In the genomic region with DNA sequence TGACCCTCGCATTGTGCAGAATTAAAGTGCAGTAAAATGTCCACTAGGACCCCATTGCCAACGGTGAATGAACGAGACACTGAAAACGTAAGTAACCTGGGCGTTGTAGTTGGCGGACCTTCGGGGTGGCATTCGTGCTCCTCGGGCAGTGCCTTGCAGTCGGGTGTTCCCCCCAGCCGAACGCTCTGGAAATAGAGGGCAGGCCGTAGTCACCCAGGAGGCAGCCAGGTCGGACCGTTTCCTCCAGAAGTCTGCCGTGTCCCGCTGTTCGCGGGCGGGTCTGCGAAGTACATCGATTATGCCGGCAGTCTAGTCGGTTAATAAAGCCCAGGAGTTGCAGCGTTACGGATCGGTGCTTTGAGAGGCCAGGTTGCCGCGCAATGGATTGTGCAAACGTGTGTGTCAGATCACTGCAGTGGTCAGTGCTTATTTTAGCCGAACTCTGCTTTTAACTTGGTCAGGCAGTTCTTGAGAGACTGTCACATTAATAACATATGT, we compare ENCODE assay signal across 8 cellular contexts. TPM values are rescaled to one million over a fixed set of nuclear protein-coding genes. Genes with fewer than 3 reads are reported as not detected.
A peak's percentile ranks its signal among the peaks of the same experiment; 100 is the strongest.
DNase-seq lines count a peak whose midpoint lies in the region; ATAC-seq and TF ChIP-seq lines count a peak whose summit lies in the region.

No MANE protein-coding gene starts in this region.

- POLR2A ChIA-PET in AG04450 (lab: Yijun Ruan, JAX) = interaction anchor here (1.4 kb wide), 1 partner anchor 41 kb away, joined by 4 read pairs; no protein-coding TSS in a partner anchor
- POLR2A ChIA-PET in naive thymus-derived CD4-positive, alpha-beta T cell (lab: Charles Lee) = interaction anchor here (1.8 to 4.2 kb wide), 3 partner anchors 45 to 52 kb away, joined by 5 to 51 read pairs (median 18); a partner anchor contains a TSS

- H3K4me1 Mint-ChIP-seq in naive thymus-derived CD4-positive, alpha-beta T cell = peaks cover 12 to 57% (median 41%) of the 10 kb centered on the region in 7 donors

- TF ChIP-seq CTCF in AG04450 (IDR thresholded peaks at IDR 0.05; ENCODE audit: low read depth, low read length) = no peak
- TF ChIP-seq CTCF in LNCaP clone FGC (IDR thresholded peaks at IDR 0.05; ENCODE audit: control insufficient read depth, extremely low read depth, insufficient read depth) = no peak
- TF ChIP-seq CTCF in transverse colon (IDR thresholded peaks at IDR 0.05) = no peak

- CTCF ChIA-PET in AG04450 (lab: Charles Lee) = interaction anchor here (1.0 kb wide), 1 partner anchor 10 kb away, joined by 3 read pairs; no protein-coding TSS in a partner anchor
- CTCF ChIA-PET in naive thymus-derived CD4-positive, alpha-beta T cell (lab: Charles Lee) = no interaction called here

- H3K4me3 ChIP-seq in AG04450 (ENCODE audit: low read depth, low read length) = peak overlapping the region; percentile 75
- peak overlapping the region; percentile 99 for H3K4me3 ChIP-seq in LNCaP clone FGC (ENCODE audit: low read depth, low read length)
- peak overlapping the region; percentile 87 to 90 for H3K4me3 ChIP-seq in esophagus (ENCODE audit: low read depth in 1 of 2, low read length in 2 of 2)
- peak overlapping the region; percentile 98 for H3K4me3 ChIP-seq in naive thymus-derived CD4-positive, alpha-beta T cell (ENCODE audit: low read length)
- peak overlapping the region; percentile 78 to 97 (median 94) for H3K4me3 ChIP-seq in transverse colon

- WGBS in esophagus, 2 donors = 0 to 1% methylated on average over 31 of the region's 31 CpGs
- WGBS in transverse colon (ENCODE audit: low coverage in 1 of 2), 2 donors = 1% methylated on average over 31 of the region's 31 CpGs; no CpG with 5 or more reads in 1 of the 2 donors

- H3K27me3 ChIP-seq in AG04450 (ENCODE audit: control insufficient read depth, insufficient read depth, low read length) (no peaks in the 10 kb centered on the region), esophagus (ENCODE audit: control insufficient read depth in 1 of 2, insufficient read depth in 2 of 2, low read length in 2 of 2) (no peaks in the 10 kb centered on the region), transverse colon (no peaks in the 10 kb centered on the region)
- H3K27me3 ChIP-seq in naive thymus-derived CD4-positive, alpha-beta T cell (ENCODE audit: control insufficient read depth in 2 of 2, insufficient read depth in 2 of 2, low read length in 2 of 2) = no peaks in the 10 kb centered on the region

- TF ChIP-seq POLR2A in transverse colon (IDR thresholded peaks at IDR 0.05) = no peak

- no peaks in the 10 kb centered on the region; the same call in 1 of the 2 replicates for H3K9me3 ChIP-seq in AG04450 (ENCODE audit: control insufficient read depth, insufficient read depth, low read length)
- no peaks in the 10 kb centered on the region for H3K9me3 ChIP-seq in esophagus (ENCODE audit: control insufficient read depth in 2 of 2, insufficient read depth in 1 of 2, low read depth in 1 of 2, low read length in 1 of 2)
- no peaks in the 10 kb centered on the region for H3K9me3 ChIP-seq in naive thymus-derived CD4-positive, alpha-beta T cell (ENCODE audit: control insufficient read depth in 2 of 3, low read length in 3 of 3)
- H3K9me3 ChIP-seq in transverse colon = no peaks in the 10 kb centered on the region

- peaks cover 0 to 10% (median 0%) of the 10 kb centered on the region in 5 donors for H3K36me3 Mint-ChIP-seq in naive thymus-derived CD4-positive, alpha-beta T cell

- H3K9me3 Mint-ChIP-seq in naive thymus-derived CD4-positive, alpha-beta T cell = no peaks in the 10 kb centered on the region

- in situ Hi-C loops in transverse colon (cut with MboI; ENCODE audit: low pct_ligation_motif_present in 1 of 4, low pct_unique_long_range_greater_than_20kb in 1 of 4, low sequenced_read_pairs in 3 of 4) = loop anchor here in 1 of 4 donors (10.0 kb wide), 1 partner anchor 51 kb away; a partner anchor contains a TSS

- no peak for TF ChIP-seq EP300 in transverse colon (IDR thresholded peaks at IDR 0.05; ENCODE audit: low read depth)

- peaks cover 0 to 6% of the 10 kb centered on the region in 2 donors for H3K4me1 ChIP-seq in esophagus (ENCODE audit: control insufficient read depth in 2 of 2, insufficient read depth in 2 of 2, low read length in 1 of 2)
- peaks cover 26 to 36% of the 10 kb centered on the region in 2 donors for H3K4me1 ChIP-seq in naive thymus-derived CD4-positive, alpha-beta T cell (ENCODE audit: control insufficient read depth in 2 of 2, insufficient read depth in 2 of 2, low read length in 2 of 2)
- peaks cover 26 to 40% (median 29%) of the 10 kb centered on the region in 4 donors for H3K4me1 ChIP-seq in transverse colon

- peaks cover 0 to 13% (median 9%) of the 10 kb centered on the region in 5 donors for H3K27me3 Mint-ChIP-seq in naive thymus-derived CD4-positive, alpha-beta T cell

- peak overlapping the region; percentile 34 for H3K27ac ChIP-seq in AG04450 (ENCODE audit: low read depth, low read length)
- peak overlapping the region; percentile 99 to 100 for H3K27ac ChIP-seq in esophagus (ENCODE audit: low read depth in 2 of 2, low read length in 1 of 2)
- H3K27ac ChIP-seq in naive thymus-derived CD4-positive, alpha-beta T cell (ENCODE audit: low read depth, low read length) = peak overlapping the region; percentile 90
- peak overlapping the region; percentile 98 to 100 (median 100) for H3K27ac ChIP-seq in transverse colon

- H3K27ac Mint-ChIP-seq in naive thymus-derived CD4-positive, alpha-beta T cell = peak overlapping the region; percentile 91 to 98 (median 95)

- H3K36me3 ChIP-seq in esophagus (ENCODE audit: control insufficient read depth in 2 of 2, insufficient read depth in 2 of 2, low read length in 1 of 2) = no peaks in the 10 kb centered on the region
- H3K36me3 ChIP-seq in naive thymus-derived CD4-positive, alpha-beta T cell (ENCODE audit: control insufficient read depth in 2 of 3, insufficient read depth in 3 of 3, low read length in 3 of 3) = no peaks in the 10 kb centered on the region
- H3K36me3 ChIP-seq in transverse colon = no peaks in the 10 kb centered on the region

- peak; percentile 16 for ATAC-seq in GM19438 (IDR thresholded peaks at IDR 0.05; ENCODE audit: low read depth, unreplicated experiment)
- no peak for ATAC-seq in naive thymus-derived CD4-positive, alpha-beta T cell

- no peak for DNase-seq in AG04450 (ENCODE audit: low read depth, low spot score)
- DNase-seq in LNCaP clone FGC (ENCODE audit: low read depth) = no peak
- peak; percentile 36 for DNase-seq in activated CD8-positive, alpha-beta memory T cell treated with anti-CD3 and anti-CD28 coated beads, Interleukin-2, amount 50 U/mL, for 4 hours
- peak in 5 of 9 donors; percentile 22 to 49 (median 26) for DNase-seq in naive thymus-derived CD4-positive, alpha-beta T cell
- DNase-seq in transverse colon = peak; percentile 50
- DNase-seq in SK-N-DZ (ENCODE audit: low spot score) = no peak

- intact Hi-C loops in naive thymus-derived CD4-positive, alpha-beta T cell (cut with micrococcal nuclease) = loop anchor here (1.0 to 10.0 kb wide), 11 partner anchors 8 to 1651 kb away; a partner anchor contains a TSS
- intact Hi-C loops in transverse colon (cut with DNase I; ENCODE audit: low total_unique reads) = no loop called here

- H3K4me3 Mint-ChIP-seq in naive thymus-derived CD4-positive, alpha-beta T cell = peak overlapping the region; percentile 94 to 99 (median 96)

RNA-seq across cellular contexts. Expression of a gene that starts 0.8 kb away (rescaled TPM):
- polyA plus RNA-seq in AG04450 (2011; rRNA removed) (81.3 and 109 TPM in 2 replicates), esophagus (10 to 100 TPM; 45.5 to 65.4 TPM)
- polyA minus RNA-seq in AG04450 (2011; rRNA and poly(A)+ RNA removed) = 91.3 and 104 TPM in 2 replicates
- total RNA-seq in naive thymus-derived CD4-positive, alpha-beta T cell = 100 to 1,000 TPM in 4 of 5 experiments, 10 to 100 TPM in 1; 86.9 to 133 (median 116) TPM
- 10 to 100 TPM; 28.2 to 47.3 TPM for polyA plus RNA-seq in naive thymus-derived CD4-positive, alpha-beta T cell
- total RNA-seq in transverse colon = 10 to 100 TPM; 61.3 to 98.0 (median 78.8) TPM
- polyA plus RNA-seq in SK-N-DZ (2014; cell fraction: cytosol; rRNA removed) = 22.5 and 28.3 TPM in 2 replicates
- 39.1 and 41.1 TPM in 2 replicates for polyA plus RNA-seq in SK-N-DZ (2014; cell fraction: nucleus; rRNA removed)

RNA-seq across cellular contexts. Expression of a gene that starts 52.0 kb away (rescaled TPM):
- polyA plus RNA-seq in AG04450 (2011; rRNA removed) (365 and 477 TPM in 2 replicates), esophagus (100 to 1,000 TPM in 1 of 2 donors, 10 to 100 TPM in 1; 62.6 to 125 TPM)
- polyA minus RNA-seq in AG04450 (2011; rRNA and poly(A)+ RNA removed) = 177 and 257 TPM in 2 replicates
- 100 to 1,000 TPM; 182 to 716 (median 322) TPM for total RNA-seq in naive thymus-derived CD4-positive, alpha-beta T cell
- polyA plus RNA-seq in naive thymus-derived CD4-positive, alpha-beta T cell = 100 to 1,000 TPM; 280 to 447 TPM
- total RNA-seq in transverse colon = 100 to 1,000 TPM; 210 to 312 (median 266) TPM
- polyA plus RNA-seq in SK-N-DZ (2014; cell fraction: cytosol; rRNA removed) = 70.0 and 80.3 TPM in 2 replicates
- 54.4 and 60.3 TPM in 2 replicates for polyA plus RNA-seq in SK-N-DZ (2014; cell fraction: nucleus; rRNA removed)

Comparison
In these comparisons a context has a peak if more than half of its experiments do, and no peak if none do; other contexts are left out.
1. DNase-seq: peak in activated CD8-positive, alpha-beta memory T cell treated with anti-CD3 and anti-CD28 coated beads, Interleukin-2, amount 50 U/mL, for 4 hours (single experiment), naive thymus-derived CD4-positive, alpha-beta T cell (5 of 9) and transverse colon (single experiment); none in AG04450 (single experiment), LNCaP clone FGC (single experiment) and SK-N-DZ (single experiment).
2. H3K27ac ChIP-seq: peak in every context shown above with its lines; median percentile 100 in esophagus; 100 in transverse colon; 90 in naive thymus-derived CD4-positive, alpha-beta T cell; 34 in AG04450.
3. Peak in every context shown above with its lines, with median percentiles within 50 percentile points of each other: H3K4me3 ChIP-seq.